1 cellular context compared by ENCODE assay signal in the genomic region with DNA sequence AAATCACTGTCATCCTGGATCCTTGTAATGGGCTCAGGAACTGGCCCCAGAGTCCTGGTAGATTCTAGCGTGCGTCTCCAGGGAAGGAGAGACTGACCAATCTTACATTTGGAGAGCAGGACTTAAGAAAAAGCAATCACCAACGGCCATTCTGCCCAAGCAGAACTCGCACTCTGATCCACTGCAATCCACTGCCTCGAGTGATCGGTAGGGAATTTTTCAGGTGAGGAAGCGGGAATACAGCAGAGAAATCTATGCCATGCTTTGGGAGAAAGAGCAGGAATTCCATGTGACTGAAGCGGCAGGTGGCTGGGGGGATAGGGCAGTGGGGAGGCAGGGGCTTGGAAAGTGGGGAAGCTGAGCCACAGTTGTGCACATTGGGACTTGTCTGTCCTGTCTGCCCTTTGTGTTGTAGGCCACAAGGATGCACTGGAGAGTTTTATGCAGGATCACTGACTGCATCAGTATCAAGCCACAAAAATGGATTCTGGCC.
TF ChIP-seq lines count a peak whose summit lies in the region.

No MANE protein-coding gene starts in this region.

TF ChIP-seq in HepG2, 621 proteins besides CTCF, POLR2A, EP300 and RAD21 (continued from another document):
- TF ChIP-seq, protein P1, sequence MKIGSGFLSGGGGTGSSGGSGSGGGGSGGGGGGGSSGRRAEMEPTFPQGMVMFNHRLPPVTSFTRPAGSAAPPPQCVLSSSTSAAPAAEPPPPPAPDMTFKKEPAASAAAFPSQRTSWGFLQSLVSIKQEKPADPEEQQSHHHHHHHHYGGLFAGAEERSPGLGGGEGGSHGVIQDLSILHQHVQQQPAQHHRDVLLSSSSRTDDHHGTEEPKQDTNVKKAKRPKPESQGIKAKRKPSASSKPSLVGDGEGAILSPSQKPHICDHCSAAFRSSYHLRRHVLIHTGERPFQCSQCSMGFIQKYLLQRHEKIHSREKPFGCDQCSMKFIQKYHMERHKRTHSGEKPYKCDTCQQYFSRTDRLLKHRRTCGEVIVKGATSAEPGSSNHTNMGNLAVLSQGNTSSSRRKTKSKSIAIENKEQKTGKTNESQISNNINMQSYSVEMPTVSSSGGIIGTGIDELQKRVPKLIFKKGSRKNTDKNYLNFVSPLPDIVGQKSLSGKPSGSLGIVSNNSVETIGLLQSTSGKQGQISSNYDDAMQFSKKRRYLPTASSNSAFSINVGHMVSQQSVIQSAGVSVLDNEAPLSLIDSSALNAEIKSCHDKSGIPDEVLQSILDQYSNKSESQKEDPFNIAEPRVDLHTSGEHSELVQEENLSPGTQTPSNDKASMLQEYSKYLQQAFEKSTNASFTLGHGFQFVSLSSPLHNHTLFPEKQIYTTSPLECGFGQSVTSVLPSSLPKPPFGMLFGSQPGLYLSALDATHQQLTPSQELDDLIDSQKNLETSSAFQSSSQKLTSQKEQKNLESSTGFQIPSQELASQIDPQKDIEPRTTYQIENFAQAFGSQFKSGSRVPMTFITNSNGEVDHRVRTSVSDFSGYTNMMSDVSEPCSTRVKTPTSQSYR (CRISPR knock-in tag; IDR thresholded peaks at IDR 0.05; ENCODE audit: borderline replicate concordance) = no peak
- no peak for TF ChIP-seq SRSF1 (optimal IDR thresholded peaks at IDR 0.05; ENCODE audit: low read depth, low read length)
- no peak for TF ChIP-seq ZNF569 (CRISPR knock-in tag; IDR thresholded peaks at IDR 0.05; ENCODE audit: borderline replicate concordance)
- TF ChIP-seq, protein P2, sequence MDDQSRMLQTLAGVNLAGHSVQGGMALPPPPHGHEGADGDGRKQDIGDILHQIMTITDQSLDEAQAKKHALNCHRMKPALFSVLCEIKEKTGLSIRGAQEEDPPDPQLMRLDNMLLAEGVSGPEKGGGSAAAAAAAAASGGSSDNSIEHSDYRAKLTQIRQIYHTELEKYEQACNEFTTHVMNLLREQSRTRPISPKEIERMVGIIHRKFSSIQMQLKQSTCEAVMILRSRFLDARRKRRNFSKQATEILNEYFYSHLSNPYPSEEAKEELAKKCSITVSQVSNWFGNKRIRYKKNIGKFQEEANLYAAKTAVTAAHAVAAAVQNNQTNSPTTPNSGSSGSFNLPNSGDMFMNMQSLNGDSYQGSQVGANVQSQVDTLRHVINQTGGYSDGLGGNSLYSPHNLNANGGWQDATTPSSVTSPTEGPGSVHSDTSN (CRISPR knock-in tag; IDR thresholded peaks at IDR 0.05; ENCODE audit: borderline replicate concordance) = no peak
- TF ChIP-seq CHCHD3 (CRISPR knock-in tag; IDR thresholded peaks at IDR 0.05) = no peak
- TF ChIP-seq ZNF543 (CRISPR knock-in tag; IDR thresholded peaks at IDR 0.05) = 0 out of 2 replicates have a peak, but pooled peaks have one; percentile 32
- TF ChIP-seq, protein P3, sequence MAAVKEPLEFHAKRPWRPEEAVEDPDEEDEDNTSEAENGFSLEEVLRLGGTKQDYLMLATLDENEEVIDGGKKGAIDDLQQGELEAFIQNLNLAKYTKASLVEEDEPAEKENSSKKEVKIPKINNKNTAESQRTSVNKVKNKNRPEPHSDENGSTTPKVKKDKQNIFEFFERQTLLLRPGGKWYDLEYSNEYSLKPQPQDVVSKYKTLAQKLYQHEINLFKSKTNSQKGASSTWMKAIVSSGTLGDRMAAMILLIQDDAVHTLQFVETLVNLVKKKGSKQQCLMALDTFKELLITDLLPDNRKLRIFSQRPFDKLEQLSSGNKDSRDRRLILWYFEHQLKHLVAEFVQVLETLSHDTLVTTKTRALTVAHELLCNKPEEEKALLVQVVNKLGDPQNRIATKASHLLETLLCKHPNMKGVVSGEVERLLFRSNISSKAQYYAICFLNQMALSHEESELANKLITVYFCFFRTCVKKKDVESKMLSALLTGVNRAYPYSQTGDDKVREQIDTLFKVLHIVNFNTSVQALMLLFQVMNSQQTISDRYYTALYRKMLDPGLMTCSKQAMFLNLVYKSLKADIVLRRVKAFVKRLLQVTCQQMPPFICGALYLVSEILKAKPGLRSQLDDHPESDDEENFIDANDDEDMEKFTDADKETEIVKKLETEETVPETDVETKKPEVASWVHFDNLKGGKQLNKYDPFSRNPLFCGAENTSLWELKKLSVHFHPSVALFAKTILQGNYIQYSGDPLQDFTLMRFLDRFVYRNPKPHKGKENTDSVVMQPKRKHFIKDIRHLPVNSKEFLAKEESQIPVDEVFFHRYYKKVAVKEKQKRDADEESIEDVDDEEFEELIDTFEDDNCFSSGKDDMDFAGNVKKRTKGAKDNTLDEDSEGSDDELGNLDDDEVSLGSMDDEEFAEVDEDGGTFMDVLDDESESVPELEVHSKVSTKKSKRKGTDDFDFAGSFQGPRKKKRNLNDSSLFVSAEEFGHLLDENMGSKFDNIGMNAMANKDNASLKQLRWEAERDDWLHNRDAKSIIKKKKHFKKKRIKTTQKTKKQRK (IDR thresholded peaks at IDR 0.05; ENCODE audit: low read length) = 0 out of 2 replicates have a peak, but pooled peaks have one; percentile 20
- peak; percentile 32; the same call in 1 of the 2 replicates for TF ChIP-seq ZFX (CRISPR knock-in tag; IDR thresholded peaks at IDR 0.05; ENCODE audit: low read depth)
- TF ChIP-seq ZNF350 (CRISPR knock-in tag; IDR thresholded peaks at IDR 0.05; ENCODE audit: borderline replicate concordance, low read depth) = peak; percentile 76
- TF ChIP-seq BORCS8-MEF2B (CRISPR knock-in tag; IDR thresholded peaks at IDR 0.05) = peak; percentile 66; the same call in 1 of the 2 replicates
- TF ChIP-seq, protein P4, sequence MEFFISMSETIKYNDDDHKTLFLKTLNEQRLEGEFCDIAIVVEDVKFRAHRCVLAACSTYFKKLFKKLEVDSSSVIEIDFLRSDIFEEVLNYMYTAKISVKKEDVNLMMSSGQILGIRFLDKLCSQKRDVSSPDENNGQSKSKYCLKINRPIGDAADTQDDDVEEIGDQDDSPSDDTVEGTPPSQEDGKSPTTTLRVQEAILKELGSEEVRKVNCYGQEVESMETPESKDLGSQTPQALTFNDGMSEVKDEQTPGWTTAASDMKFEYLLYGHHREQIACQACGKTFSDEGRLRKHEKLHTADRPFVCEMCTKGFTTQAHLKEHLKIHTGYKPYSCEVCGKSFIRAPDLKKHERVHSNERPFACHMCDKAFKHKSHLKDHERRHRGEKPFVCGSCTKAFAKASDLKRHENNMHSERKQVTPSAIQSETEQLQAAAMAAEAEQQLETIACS (CRISPR knock-in tag; IDR thresholded peaks at IDR 0.05) = 0 out of 2 replicates have a peak, but pooled peaks have one; percentile 11
- TF ChIP-seq ZBTB38 (CRISPR knock-in tag; IDR thresholded peaks at IDR 0.05) = no peak
- 0 out of 2 replicates have a peak, but pooled peaks have one; percentile 71 for TF ChIP-seq HOXA7 (CRISPR knock-in tag; IDR thresholded peaks at IDR 0.05)
- TF ChIP-seq, protein P5, sequence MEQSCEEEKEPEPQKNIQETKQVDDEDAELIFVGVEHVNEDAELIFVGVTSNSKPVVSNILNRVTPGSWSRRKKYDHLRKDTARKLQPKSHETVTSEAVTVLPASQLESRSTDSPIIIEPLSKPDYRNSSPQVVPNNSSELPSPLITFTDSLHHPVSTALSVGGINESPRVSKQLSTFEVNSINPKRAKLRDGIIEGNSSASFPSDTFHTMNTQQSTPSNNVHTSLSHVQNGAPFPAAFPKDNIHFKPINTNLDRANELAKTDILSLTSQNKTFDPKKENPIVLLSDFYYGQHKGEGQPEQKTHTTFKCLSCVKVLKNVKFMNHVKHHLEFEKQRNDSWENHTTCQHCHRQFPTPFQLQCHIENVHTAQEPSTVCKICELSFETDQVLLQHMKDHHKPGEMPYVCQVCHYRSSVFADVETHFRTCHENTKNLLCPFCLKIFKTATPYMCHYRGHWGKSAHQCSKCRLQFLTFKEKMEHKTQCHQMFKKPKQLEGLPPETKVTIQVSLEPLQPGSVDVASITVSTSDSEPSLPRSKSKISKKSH (CRISPR knock-in tag; IDR thresholded peaks at IDR 0.05; ENCODE audit: borderline replicate concordance) = peak; percentile 11; the same call in 1 of the 2 replicates
- TF ChIP-seq, protein P6, sequence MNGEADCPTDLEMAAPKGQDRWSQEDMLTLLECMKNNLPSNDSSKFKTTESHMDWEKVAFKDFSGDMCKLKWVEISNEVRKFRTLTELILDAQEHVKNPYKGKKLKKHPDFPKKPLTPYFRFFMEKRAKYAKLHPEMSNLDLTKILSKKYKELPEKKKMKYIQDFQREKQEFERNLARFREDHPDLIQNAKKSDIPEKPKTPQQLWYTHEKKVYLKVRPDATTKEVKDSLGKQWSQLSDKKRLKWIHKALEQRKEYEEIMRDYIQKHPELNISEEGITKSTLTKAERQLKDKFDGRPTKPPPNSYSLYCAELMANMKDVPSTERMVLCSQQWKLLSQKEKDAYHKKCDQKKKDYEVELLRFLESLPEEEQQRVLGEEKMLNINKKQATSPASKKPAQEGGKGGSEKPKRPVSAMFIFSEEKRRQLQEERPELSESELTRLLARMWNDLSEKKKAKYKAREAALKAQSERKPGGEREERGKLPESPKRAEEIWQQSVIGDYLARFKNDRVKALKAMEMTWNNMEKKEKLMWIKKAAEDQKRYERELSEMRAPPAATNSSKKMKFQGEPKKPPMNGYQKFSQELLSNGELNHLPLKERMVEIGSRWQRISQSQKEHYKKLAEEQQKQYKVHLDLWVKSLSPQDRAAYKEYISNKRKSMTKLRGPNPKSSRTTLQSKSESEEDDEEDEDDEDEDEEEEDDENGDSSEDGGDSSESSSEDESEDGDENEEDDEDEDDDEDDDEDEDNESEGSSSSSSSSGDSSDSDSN (CRISPR knock-in tag; IDR thresholded peaks at IDR 0.05) = no peak
- TF ChIP-seq ZFP37 (CRISPR knock-in tag; IDR thresholded peaks at IDR 0.05; ENCODE audit: borderline replicate concordance) = 0 out of 2 replicates have a peak, but pooled peaks have one; percentile 16
- TF ChIP-seq DR1 (CRISPR knock-in tag; IDR thresholded peaks at IDR 0.05) = 0 out of 2 replicates have a peak, but pooled peaks have one; percentile 35
- TF ChIP-seq REL (CRISPR knock-in tag; conservative IDR thresholded peaks at IDR 0.05) = no peak
